Comparison of ENCODE assay signal across 23 cellular contexts in genomic region chr18:74774486-74774885, GRCh38.
"Had no signal": no experiment of that assay in that cellular context is flagged by ENCODE, and none has a peak within 500 bp of the region (broad histone marks: within the 10 kb centered on the region; RNA-seq: fewer than 3 reads in every experiment).

No MANE protein-coding gene starts in this region.

- H3K9me3 ChIP-seq: esophagus squamous epithelium, left ventricle myocardium inferior, lower lobe of right lung, pancreas, tibial artery, upper lobe of left lung, uterus had no signal

- H3K27ac ChIP-seq: esophagus squamous epithelium, foreskin keratinocyte, left ventricle myocardium inferior, lower lobe of right lung, pancreas, tibial artery, upper lobe of left lung, uterus had no signal

- DNase-seq: esophagus squamous epithelium; foreskin keratinocyte; immature natural killer cell; kidney; left cardiac atrium; left ventricle myocardium inferior; lower lobe of right lung; natural killer cell; nucleus accumbens; pancreas; right cardiac atrium; small intestine; stimulated activated CD4-positive, alpha-beta T cell treated with anti-CD3 and anti-CD28 coated beads, Interleukin-2, amount 100 ng/mL, for 48 hours; tibial artery; upper lobe of left lung; uterus had no signal

- H3K9me3 Mint-ChIP-seq: dendritic cell treated with granulocyte-macrophage colony-stimulating factor and Interleukin-4, amounts not matched to agents 40 ng/mL and 50 ng/mL, for 4 days; immature natural killer cell; memory B cell; mesothelial cell of epicardium; natural killer cell; stimulated activated naive CD8-positive, alpha-beta T cell treated with anti-CD3 and anti-CD28 coated beads, Interleukin-15, Interleukin-2, amounts not matched to agents 100 ng/mL and 50 ng/mL, for 24 hours had no signal

- H3K4me1 ChIP-seq: esophagus squamous epithelium, foreskin keratinocyte, left ventricle myocardium inferior, lower lobe of right lung, pancreas, tibial artery, uterus had no signal

- H3K36me3 ChIP-seq: esophagus squamous epithelium, left ventricle myocardium inferior, lower lobe of right lung, pancreas, tibial artery, upper lobe of left lung, uterus had no signal

- FAIRE-seq: colon, kidney, pancreas, small intestine had no signal

- H3K27me3 ChIP-seq: esophagus squamous epithelium, foreskin keratinocyte, pancreas, tibial artery, upper lobe of left lung, uterus had no signal

- ATAC-seq: foreskin keratinocyte, left cardiac atrium, lower lobe of right lung, natural killer cell, pancreas, right cardiac atrium had no signal

- H3K27me3 Mint-ChIP-seq: dendritic cell treated with granulocyte-macrophage colony-stimulating factor and Interleukin-4, amounts not matched to agents 40 ng/mL and 50 ng/mL, for 4 days; memory B cell; progenitor cell of endocrine pancreas; stimulated activated naive CD8-positive, alpha-beta T cell treated with anti-CD3 and anti-CD28 coated beads, Interleukin-15, Interleukin-2, amounts not matched to agents 100 ng/mL and 50 ng/mL, for 24 hours had no signal

- H3K4me3 ChIP-seq: esophagus squamous epithelium, left ventricle myocardium inferior, lower lobe of right lung, pancreas, tibial artery, upper lobe of left lung, uterus had no signal

- H3K36me3 Mint-ChIP-seq: immature natural killer cell, mesothelial cell of epicardium, natural killer cell had no signal

- H3K4me1 Mint-ChIP-seq: neural crest cell had no signal

- H3K4me3 Mint-ChIP-seq: dendritic cell treated with granulocyte-macrophage colony-stimulating factor and Interleukin-4, amounts not matched to agents 40 ng/mL and 50 ng/mL, for 4 days; immature natural killer cell; memory B cell; mesothelial cell of epicardium; natural killer cell; neural crest cell; stimulated activated naive CD8-positive, alpha-beta T cell treated with anti-CD3 and anti-CD28 coated beads, Interleukin-15, Interleukin-2, amounts not matched to agents 100 ng/mL and 50 ng/mL, for 24 hours had no signal

- H3K27ac Mint-ChIP-seq: dendritic cell treated with granulocyte-macrophage colony-stimulating factor and Interleukin-4, amounts not matched to agents 40 ng/mL and 50 ng/mL, for 4 days; memory B cell; mesothelial cell of epicardium; natural killer cell; progenitor cell of endocrine pancreas; stimulated activated naive CD8-positive, alpha-beta T cell treated with anti-CD3 and anti-CD28 coated beads, Interleukin-15, Interleukin-2, amounts not matched to agents 100 ng/mL and 50 ng/mL, for 24 hours had no signal
